ENCODE assay signal across 8 cellular contexts in genomic region chr2:79860233-79861058, GRCh38.
A peak's percentile ranks its signal among the peaks of the same experiment; 100 is the strongest.
DNase-seq lines count a peak whose midpoint lies in the region; ATAC-seq, FAIRE-seq and TF ChIP-seq lines count a peak whose summit lies in the region.

No MANE protein-coding gene starts in this region.

- H3K23me2 ChIP-seq in H9 (ENCODE audit: insufficient read length, low read depth, low read length, poor library complexity, severe bottlenecking), result no peaks in the 10 kb centered on the region

- H3K27me3 ChIP-seq in H9 (ENCODE audit: insufficient read depth, low read length), result no peaks in the 10 kb centered on the region; the same call in 1 of the 2 replicates
- H3K27me3 ChIP-seq in Peyer's patch, result no peaks in the 10 kb centered on the region
- no peaks in the 10 kb centered on the region for H3K27me3 ChIP-seq in hepatocyte
- H3K27me3 ChIP-seq in sigmoid colon, result no peaks in the 10 kb centered on the region

- no peak overlapping the region for H3K27ac ChIP-seq in A549
- no peak overlapping the region for H3K27ac ChIP-seq in H9 (ENCODE audit: insufficient read length, low read depth, low read length)
- H3K27ac ChIP-seq in Peyer's patch, result no peak overlapping the region
- H3K27ac ChIP-seq in hepatocyte, result no peak overlapping the region
- H3K27ac ChIP-seq in sigmoid colon, result no peak overlapping the region

- H4K20me1 ChIP-seq in H9 (ENCODE audit: control insufficient read depth, insufficient read depth, insufficient read length), result no peaks in the 10 kb centered on the region
- no peaks in the 10 kb centered on the region for H4K20me1 ChIP-seq in hepatocyte (ENCODE audit: insufficient read depth, poor library complexity, severe bottlenecking)

- TF ChIP-seq EP300 in A549 (IDR thresholded peaks at IDR 0.05), result no peak
- TF ChIP-seq EP300 in sigmoid colon (IDR thresholded peaks at IDR 0.05), result no peak

- ATAC-seq in A549, result peak in 1 of 2 experiments; percentile 75; a peak in 4 of 6 replicates
- ATAC-seq in GM18519 (IDR thresholded peaks at IDR 0.05; ENCODE audit: low FRiP score, unreplicated experiment), result no peak

- no peak overlapping the region for H3K56ac ChIP-seq in H9 (ENCODE audit: insufficient read length, low read depth, low read length)

- no peak overlapping the region for H3K4me3 ChIP-seq in A549
- no peak overlapping the region for H3K4me3 ChIP-seq in Peyer's patch
- no peak overlapping the region for H3K4me3 ChIP-seq in hepatocyte
- no peak overlapping the region for H3K4me3 ChIP-seq in sigmoid colon

- peak; percentile 67 for TF ChIP-seq RAD21 in A549 (conservative IDR thresholded peaks at IDR 0.05 in 1 of 2, IDR thresholded peaks at IDR 0.05 in 1 of 2)

- no peak overlapping the region for H3K14ac ChIP-seq in H9 (ENCODE audit: insufficient read depth, low read length)

- CTCF ChIA-PET in A549 (lab: Yijun Ruan, JAX), result interaction anchor here (0.8 to 1.3 kb wide), 4 partner anchors 231 to 640 kb away, joined by 3 to 4 read pairs (median 3); no protein-coding TSS in a partner anchor

- no peaks in the 10 kb centered on the region for H3K79me2 ChIP-seq in H9 (ENCODE audit: insufficient read depth, low read length)
- no peaks in the 10 kb centered on the region for H3K79me2 ChIP-seq in hepatocyte

- no peak overlapping the region for H2BK20ac ChIP-seq in H9 (ENCODE audit: low read depth, low read length, poor library complexity, severe bottlenecking)

- intact Hi-C loops in sigmoid colon (cut with DNase I), result no loop called here

- no peaks in the 10 kb centered on the region for H3K9me3 Mint-ChIP-seq in H9

- no peak overlapping the region for H2AFZ ChIP-seq in H9 (ENCODE audit: low read length)
- no peak overlapping the region for H2AFZ ChIP-seq in hepatocyte

- H2BK15ac ChIP-seq in H9 (ENCODE audit: low read depth, low read length), result no peak overlapping the region

- no peak overlapping the region for H3K18ac ChIP-seq in H9 (ENCODE audit: insufficient read length, low read depth, low read length)

- no peak overlapping the region for H3K4ac ChIP-seq in H9 (ENCODE audit: low read depth, low read length)

- H3K23ac ChIP-seq in H9 (ENCODE audit: insufficient read length, low read depth, low read length), result no peak overlapping the region

- H2BK120ac ChIP-seq in H9 (ENCODE audit: low read depth, low read length, poor library complexity, severe bottlenecking), result no peak overlapping the region

- H3K36me3 ChIP-seq in Peyer's patch, result no peaks in the 10 kb centered on the region
- no peaks in the 10 kb centered on the region for H3K36me3 ChIP-seq in hepatocyte (replicated peaks; ENCODE audit: insufficient read depth, low read depth)
- H3K36me3 ChIP-seq in sigmoid colon, result no peaks in the 10 kb centered on the region

- H4K5ac ChIP-seq in H9 (ENCODE audit: insufficient read length, low read depth, low read length), result no peak overlapping the region

- no peaks in the 10 kb centered on the region for H3K79me1 ChIP-seq in H9 (ENCODE audit: insufficient read depth, low read depth, low read length, poor library complexity, severe bottlenecking)

- H3K9me3 ChIP-seq in A549, result no peaks in the 10 kb centered on the region
- H3K9me3 ChIP-seq in H9 (ENCODE audit: control insufficient read depth, low read depth, low read length), result no peaks in the 10 kb centered on the region
- no peaks in the 10 kb centered on the region for H3K9me3 ChIP-seq in Peyer's patch
- H3K9me3 ChIP-seq in hepatocyte (ENCODE audit: low read depth), result no peaks in the 10 kb centered on the region
- no peaks in the 10 kb centered on the region for H3K9me3 ChIP-seq in sigmoid colon

- no peak overlapping the region for H3K4me2 ChIP-seq in A549
- H3K4me2 ChIP-seq in H9 (ENCODE audit: insufficient read depth, insufficient read length, low read length), result no peak overlapping the region
- no peak overlapping the region for H3K4me2 ChIP-seq in hepatocyte

- no peak overlapping the region for H2AK5ac ChIP-seq in H9 (ENCODE audit: insufficient read length, low read length)

- H3T11ph ChIP-seq in H9 (ENCODE audit: low read length), result no peak overlapping the region

- no peak overlapping the region for H2BK5ac ChIP-seq in H9 (ENCODE audit: insufficient read length, low read length)

- POLR2A ChIA-PET in A549 (lab: Yijun Ruan, JAX), result no interaction called here

- TF ChIP-seq POLR2A in A549 (IDR thresholded peaks at IDR 0.05; ENCODE audit: low read length), result no peak
- no peak for TF ChIP-seq POLR2A in Peyer's patch (IDR thresholded peaks at IDR 0.05)
- no peak for TF ChIP-seq POLR2A in sigmoid colon (IDR thresholded peaks at IDR 0.05)

- no peak overlapping the region for H3K4me3 Mint-ChIP-seq in H9

- H3K9ac ChIP-seq in H9 (ENCODE audit: extremely low read depth, insufficient read length, low read length), result no peak overlapping the region

- H4K91ac ChIP-seq in H9 (ENCODE audit: insufficient read length, low read depth, low read length), result no peak overlapping the region

- H3K4me1 Mint-ChIP-seq in H9, result peaks cover 31 to 34% of the 10 kb centered on the region in 2 experiments

- no peak overlapping the region for H2BK12ac ChIP-seq in H9 (ENCODE audit: insufficient read length, low read depth, low read length)

- no peak for FAIRE-seq in A549 (lab: Jason Lieb, UNC)

- no peaks in the 10 kb centered on the region for H3K9me2 ChIP-seq in hepatocyte (replicated peaks; ENCODE audit: insufficient read depth)

- TF ChIP-seq CTCF in A549 (IDR thresholded peaks at IDR 0.05) (peak; percentile 58), H9 (conservative IDR thresholded peaks at IDR 0.05) (peak; percentile 85), Peyer's patch (IDR thresholded peaks at IDR 0.05) (peak in 4 of 6 experiments; percentile 7 to 65 (median 63)), hepatocyte (IDR thresholded peaks at IDR 0.05; ENCODE audit: poor library complexity) (peak; percentile 71), sigmoid colon (IDR thresholded peaks at IDR 0.05) (no peak)

- H3K27ac Mint-ChIP-seq in H9, result peak overlapping the region in 1 of 3 experiments; percentile 53; a peak in 1 of 7 replicates

- H3K4me1 ChIP-seq in A549 (no peaks in the 10 kb centered on the region), H9 (ENCODE audit: insufficient read depth, low read length) (no peaks in the 10 kb centered on the region), Peyer's patch (no peaks in the 10 kb centered on the region), hepatocyte (ENCODE audit: insufficient read depth) (no peaks in the 10 kb centered on the region), sigmoid colon (no peaks in the 10 kb centered on the region)

- no peaks in the 10 kb centered on the region; a peak in 1 of 7 replicates for H3K36me3 Mint-ChIP-seq in H9 (ENCODE audit: insufficient read depth in 1 of 3, low read depth in 3 of 3)

- 17% methylated on average over 10 of the region's 10 CpGs for WGBS in A549 (ENCODE audit: missing lambda C conversion rate)
- WGBS in H9 (ENCODE audit: extremely low coverage, insufficient read length, low lambda C conversion rate), result no CpG with 5 or more reads among the region's 10 CpGs
- WGBS in hepatocyte (ENCODE audit: low lambda C conversion rate, missing lambda C conversion rate), result 37% methylated on average over 10 of the region's 10 CpGs
- WGBS in sigmoid colon, 2 donors, result 41 to 49% methylated on average over 10 of the region's 10 CpGs

- no peak overlapping the region for H4K8ac ChIP-seq in H9 (replicated peaks; ENCODE audit: insufficient read length, low read depth, low read length)

- H3K27me3 Mint-ChIP-seq in H9 (ENCODE audit: low read depth), result no peaks in the 10 kb centered on the region

- peak; percentile 6 to 54 for DNase-seq in A549 (ENCODE audit: low read depth in 1 of 2, low spot score in 1 of 2)
- no peak for DNase-seq in H9
- DNase-seq in Peyer's patch, result no peak
- peak; percentile 59 for DNase-seq in hepatocyte (ENCODE audit: low spot score)
- no peak for DNase-seq in stimulated activated CD4-positive, alpha-beta T cell treated with anti-CD3 and anti-CD28 coated beads, Interleukin-15, amount 100 ng/mL, for 24 hours
- no peak for DNase-seq in activated CD8-positive, alpha-beta memory T cell treated with anti-CD3 and anti-CD28 coated beads, Interleukin-2, amount 50 U/mL, for 48 hours
- DNase-seq in sigmoid colon, result no peak

TF ChIP-seq in A549, 52 proteins besides CTCF, POLR2A, EP300 and RAD21:
- TF ChIP-seq HEYL (CRISPR knock-in tag; IDR thresholded peaks at IDR 0.05) (no peak), SMC3 (IDR thresholded peaks at IDR 0.05) (peak; percentile 49)

Comparison
In these comparisons a context has a peak if more than half of its experiments do, and no peak if none do; other contexts are left out.
1. DNase-seq: peak in A549 (2 of 2) and hepatocyte (single experiment); none in H9 (single experiment), Peyer's patch (0 of 3), stimulated activated CD4-positive, alpha-beta T cell treated with anti-CD3 and anti-CD28 coated beads, Interleukin-15, amount 100 ng/mL, for 24 hours (single experiment), activated CD8-positive, alpha-beta memory T cell treated with anti-CD3 and anti-CD28 coated beads, Interleukin-2, amount 50 U/mL, for 48 hours (single experiment) and sigmoid colon (single experiment).
2. CTCF ChIP-seq: peak in A549 (single experiment), H9 (single experiment), Peyer's patch (4 of 6) and hepatocyte (single experiment); none in sigmoid colon (0 of 4).